8 cellular contexts compared by ENCODE assay signal in the genomic region with DNA sequence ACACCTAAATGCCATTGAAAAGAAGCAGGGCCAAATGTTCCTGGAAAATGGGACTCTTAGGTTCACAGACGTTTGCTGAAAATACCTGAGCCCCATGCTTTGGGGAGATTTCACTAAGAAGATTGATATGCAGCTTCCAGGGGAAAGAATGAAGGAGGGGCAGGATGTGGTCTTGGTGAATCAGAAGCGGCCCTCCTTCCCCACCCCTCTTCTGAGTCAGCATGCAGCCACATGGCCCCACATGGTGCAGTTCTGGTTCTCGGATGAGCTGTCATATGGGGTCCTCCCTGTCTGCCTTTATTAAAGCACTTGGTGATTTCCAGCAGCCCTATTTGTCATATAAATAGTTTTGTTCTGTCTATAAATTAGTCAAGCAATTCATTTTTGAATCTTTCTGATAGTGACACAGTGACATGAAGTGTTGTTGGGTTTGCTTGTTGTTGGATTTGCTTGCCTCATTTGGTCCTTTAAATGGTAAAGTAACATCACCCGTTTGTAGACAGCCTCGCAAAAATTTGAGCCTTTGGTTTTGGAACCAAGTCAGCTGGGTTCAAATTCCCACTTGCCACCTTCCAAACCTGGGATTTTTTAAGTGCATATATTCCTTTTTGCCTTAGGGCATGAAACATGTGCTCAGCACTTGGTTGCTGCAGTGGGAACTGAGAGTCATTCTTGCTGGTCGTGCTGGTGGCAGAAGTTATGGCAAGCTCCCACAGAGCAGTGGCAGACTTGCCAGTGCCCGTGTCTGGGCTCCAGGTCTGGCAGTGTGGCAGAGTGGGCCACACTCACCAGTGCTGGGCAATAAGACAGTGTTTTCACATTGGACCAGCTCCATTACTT.
DNase-seq lines count a peak whose midpoint lies in the region; ATAC-seq and TF ChIP-seq lines count a peak whose summit lies in the region.

No MANE protein-coding gene starts in this region.

- H3K36me3 ChIP-seq in RWPE2 (ENCODE audit: low read depth), result no peaks in the 10 kb centered on the region
- no peaks in the 10 kb centered on the region for H3K36me3 ChIP-seq in mesenchymal stem cell (ENCODE audit: control insufficient read depth in 1 of 2, insufficient read depth in 2 of 2, low read depth in 1 of 2, low read length in 2 of 2)
- H3K36me3 ChIP-seq in upper lobe of right lung, result no peaks in the 10 kb centered on the region

- DNase-seq in RWPE2 (ENCODE audit: low spot score), result peak; percentile 93
- DNase-seq in activated naive CD4-positive, alpha-beta T cell treated with Interleukin-2 at 50 U/mL for 16 hours, result peak; percentile 90
- peak; percentile 90 for DNase-seq in mesenchymal stem cell
- no peak for DNase-seq in upper lobe of right lung
- no peak for DNase-seq in globus pallidus (ENCODE audit: low spot score)
- no peak for DNase-seq in left colon

- no peaks in the 10 kb centered on the region for H3K79me1 ChIP-seq in mesenchymal stem cell (replicated peaks; ENCODE audit: low read length, poor library complexity, severe bottlenecking)

- H3K9ac ChIP-seq in mesenchymal stem cell (ENCODE audit: low read length), result no peak overlapping the region

- H3K27ac ChIP-seq in RWPE2 (ENCODE audit: poor library complexity, severe bottlenecking), result peak overlapping the region; percentile 93
- peak overlapping the region; percentile 69 for H3K27ac ChIP-seq in mesenchymal stem cell (ENCODE audit: low read length, poor library complexity, severe bottlenecking)
- H3K27ac ChIP-seq in upper lobe of right lung, result no peak overlapping the region

- H3K18ac ChIP-seq in mesenchymal stem cell (ENCODE audit: low read depth in 1 of 2, low read length in 2 of 2), result peak overlapping the region; percentile 4 to 26

- H3K4ac ChIP-seq in mesenchymal stem cell (ENCODE audit: low read depth in 1 of 2, low read length in 2 of 2), result peak overlapping the region; percentile 2 to 8

- H4K8ac ChIP-seq in mesenchymal stem cell (ENCODE audit: low read length), result peak overlapping the region; percentile 75

- H3K4me3 ChIP-seq in RWPE2 (ENCODE audit: severe bottlenecking) (no peak overlapping the region), mesenchymal stem cell (ENCODE audit: insufficient read depth in 1 of 2, low read depth in 1 of 2, low read length in 2 of 2) (peak overlapping the region in 1 of 2 experiments; percentile 6), upper lobe of right lung (no peak overlapping the region)

- TF ChIP-seq CTCF in RWPE2 (IDR thresholded peaks at IDR 0.05; ENCODE audit: poor library complexity, severe bottlenecking) (peak; percentile 7), upper lobe of right lung (IDR thresholded peaks at IDR 0.05) (no peak)

- peak; percentile 100 for ATAC-seq in GM18907 (IDR thresholded peaks at IDR 0.05; ENCODE audit: unreplicated experiment)
- ATAC-seq in HG03039 (IDR thresholded peaks at IDR 0.05; ENCODE audit: unreplicated experiment), result peak; percentile 99
- peak; percentile 99 for ATAC-seq in RWPE2 (ENCODE audit: low read depth)
- peak; percentile 39 for ATAC-seq in upper lobe of right lung
- no peak for ATAC-seq in left colon

- H2BK12ac ChIP-seq in mesenchymal stem cell (ENCODE audit: low read length in 2 of 2), result peak overlapping the region; percentile 19 to 97

- no peak overlapping the region for H3K14ac ChIP-seq in mesenchymal stem cell (ENCODE audit: low read length in 2 of 2)

- peaks cover 3% of the 10 kb centered on the region for H3K9me3 ChIP-seq in RWPE2 (ENCODE audit: severe bottlenecking)
- H3K9me3 ChIP-seq in mesenchymal stem cell (ENCODE audit: control insufficient read depth, low read length), result no peaks in the 10 kb centered on the region
- no peaks in the 10 kb centered on the region for H3K9me3 ChIP-seq in upper lobe of right lung

- H2BK5ac ChIP-seq in mesenchymal stem cell (ENCODE audit: low read depth, low read length, poor library complexity, severe bottlenecking), result no peak overlapping the region

- no peak overlapping the region for H3K4me2 ChIP-seq in mesenchymal stem cell (ENCODE audit: low read length, poor library complexity, severe bottlenecking)

- H2AK5ac ChIP-seq in mesenchymal stem cell (ENCODE audit: low read length, severe bottlenecking), result peak overlapping the region; percentile 88

- H4K91ac ChIP-seq in mesenchymal stem cell (ENCODE audit: low read length), result peak overlapping the region; percentile 14

- H3K27me3 ChIP-seq in RWPE2 (ENCODE audit: insufficient read depth, poor library complexity, severe bottlenecking) (no peaks in the 10 kb centered on the region), mesenchymal stem cell (ENCODE audit: control insufficient read depth in 1 of 2, insufficient read depth in 1 of 2, low read length in 2 of 2) (no peaks in the 10 kb centered on the region), upper lobe of right lung (no peaks in the 10 kb centered on the region)

- peaks cover 19% of the 10 kb centered on the region for H3K4me1 ChIP-seq in RWPE2 (ENCODE audit: insufficient read depth, poor library complexity, severe bottlenecking)
- H3K4me1 ChIP-seq in mesenchymal stem cell (ENCODE audit: control insufficient read depth, insufficient read depth, low read depth, low read length), result peaks cover 6% of the 10 kb centered on the region
- H3K4me1 ChIP-seq in upper lobe of right lung, result no peaks in the 10 kb centered on the region

- H2BK120ac ChIP-seq in mesenchymal stem cell (ENCODE audit: low read depth, low read length), result no peak overlapping the region

- no peak overlapping the region for H2BK15ac ChIP-seq in mesenchymal stem cell (ENCODE audit: low read depth, poor library complexity, severe bottlenecking)

- intact Hi-C loops in upper lobe of right lung (cut with DNase I) (no loop called here), left colon (cut with DNase I, micrococcal nuclease) (no loop called here)

- 48% methylated on average over 6 of the region's 7 CpGs for WGBS in mesenchymal stem cell

- no peak overlapping the region for H3K23ac ChIP-seq in mesenchymal stem cell (ENCODE audit: low read length in 2 of 2)

- H2AFZ ChIP-seq in mesenchymal stem cell (ENCODE audit: low read depth, low read length), result no peak overlapping the region

Comparison
In these comparisons a context has a peak if more than half of its experiments do, and no peak if none do; other contexts are left out.
1. DNase-seq: peak in RWPE2 (single experiment), activated naive CD4-positive, alpha-beta T cell treated with Interleukin-2 at 50 U/mL for 16 hours (single experiment) and mesenchymal stem cell (single experiment); none in upper lobe of right lung (single experiment), globus pallidus (single experiment) and left colon (0 of 2).